In the genomic region with DNA sequence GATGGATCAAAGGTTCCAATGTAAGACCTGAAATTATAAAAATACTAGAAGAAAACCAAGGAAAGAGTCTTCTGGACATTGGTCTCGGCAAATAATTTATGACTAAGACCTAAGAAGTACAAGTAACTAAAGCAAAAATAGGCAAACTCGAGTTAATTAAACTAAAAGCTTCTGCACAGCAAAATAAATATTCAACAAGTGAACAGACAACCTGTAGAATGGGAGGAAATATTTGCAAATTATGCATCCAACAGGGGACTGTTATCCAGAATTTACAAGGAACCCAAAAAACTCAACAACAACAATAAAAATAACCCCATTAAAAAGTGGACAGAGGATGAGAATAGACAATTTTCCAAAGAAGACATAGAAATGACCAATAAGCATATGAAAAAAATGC, we compare ENCODE assay signal across 25 cellular contexts.
"Had no signal": no experiment of that assay in that cellular context is flagged by ENCODE, and none has a peak within 500 bp of the region (broad histone marks: within the 10 kb centered on the region; RNA-seq: fewer than 3 reads in every experiment).

No MANE protein-coding gene starts in this region.

- H3K4me1 ChIP-seq: suprapubic skin, thyroid gland, tibial artery, transverse colon, upper lobe of left lung, upper lobe of right lung, uterus, vagina had no signal

- H3K9me3 ChIP-seq: stomach, testis, thoracic aorta, thyroid gland, tibial artery, transverse colon, upper lobe of left lung, uterus, vagina had no signal

- H3K27ac ChIP-seq: stomach, suprapubic skin, testis, thoracic aorta, thyroid gland, tibial artery, tibial nerve, transverse colon, upper lobe of left lung, upper lobe of right lung, uterus, vagina had no signal

- FAIRE-seq: urothelium cell line had no signal

- H3K36me3 ChIP-seq: stomach, suprapubic skin, thoracic aorta, thyroid gland, tibial artery, tibial nerve, transverse colon, upper lobe of left lung, upper lobe of right lung, uterus, vagina had no signal

- DNase-seq: stimulated activated CD4-positive, alpha-beta T cell treated with anti-CD3 and anti-CD28 coated beads, Interleukin-2, amount 100 ng/mL, for 48 hours; stimulated activated CD4-positive, alpha-beta T cell treated with anti-CD3 and anti-CD28 coated beads, Interleukin-4, amount 100 ng/mL, for 1 hour; stimulated activated CD4-positive, alpha-beta T cell treated with anti-CD3 and anti-CD28 coated beads, Interleukin-4, amount 100 ng/mL, for 24 hours; stimulated activated CD4-positive, alpha-beta T cell treated with anti-CD3 and anti-CD28 coated beads, Interleukin-4, amount 100 ng/mL, for 4 hours; stimulated activated CD8-positive, alpha-beta memory T cell treated with anti-CD3 and anti-CD28 coated beads, Interleukin-4, amount 100 ng/mL, for 48 hours; stimulated activated naive B cell treated with anti-CD40 and anti-IgM and Interleukin-4, amounts not matched to agents 10 μg/mL and 1 μg/mL and 100 μg/mL, for 72 hours; stimulated activated naive CD4-positive, alpha-beta T cell; stimulated activated naive CD4-positive, alpha-beta T cell treated with Interleukin-2 at 50 U/mL for 16 hours; stimulated activated naive CD8-positive, alpha-beta T cell treated with anti-CD3 and anti-CD28 coated beads, Interleukin-15, amount 100 ng/mL, for 72 hours; stimulated activated naive CD8-positive, alpha-beta T cell treated with anti-CD3 and anti-CD28 coated beads, Interleukin-15, Interleukin-2, amounts not matched to agents 100 U/mL and 50 U/mL, for 24 hours; stomach; substantia nigra; testis; thyroid gland; tibial artery; transverse colon; trophoblast cell; upper lobe of left lung; upper lobe of right lung; uterus had no signal

- H3K4me3 ChIP-seq: stomach, suprapubic skin, testis, thoracic aorta, thyroid gland, tibial artery, tibial nerve, transverse colon, upper lobe of left lung, upper lobe of right lung, uterus, vagina had no signal
